In genomic region chr7:44374007-44374763, GRCh38 we compare ENCODE assay signal across 1 cellular context.
TF ChIP-seq lines count a peak whose summit lies in the region.

No MANE protein-coding gene starts in this region.

TF ChIP-seq in IMR-90, 13 proteins besides CTCF, POLR2A, EP300 and RAD21 (continued from another document):
- TF ChIP-seq CEBPB (IDR thresholded peaks at IDR 0.05; ENCODE audit: low read depth, low read length) (no peak), MXI1 (IDR thresholded peaks at IDR 0.05; ENCODE audit: borderline replicate concordance, low read depth, low read length) (no peak), NFE2L2 (IDR thresholded peaks at IDR 0.05; ENCODE audit: low read depth, low read length) (no peak), MAZ (IDR thresholded peaks at IDR 0.05; ENCODE audit: borderline replicate concordance, low read depth, low read length) (no peak), SMC3 (IDR thresholded peaks at IDR 0.05; ENCODE audit: low read depth, low read length) (no peak), BHLHE40 (IDR thresholded peaks at IDR 0.05; ENCODE audit: low read depth, low read length) (no peak), FOS (IDR thresholded peaks at IDR 0.05; ENCODE audit: low read depth, low read length) (no peak), USF2 (IDR thresholded peaks at IDR 0.05; ENCODE audit: low read depth, low read length) (no peak), RCOR1 (IDR thresholded peaks at IDR 0.05; ENCODE audit: insufficient replicate concordance, low read length) (no peak), CHD1 (IDR thresholded peaks at IDR 0.05; ENCODE audit: low read depth, low read length) (no peak), ELK1 (IDR thresholded peaks at IDR 0.05; ENCODE audit: borderline replicate concordance, low read depth, low read length) (no peak)
